23 cellular contexts compared by ENCODE assay signal in the genomic region with DNA sequence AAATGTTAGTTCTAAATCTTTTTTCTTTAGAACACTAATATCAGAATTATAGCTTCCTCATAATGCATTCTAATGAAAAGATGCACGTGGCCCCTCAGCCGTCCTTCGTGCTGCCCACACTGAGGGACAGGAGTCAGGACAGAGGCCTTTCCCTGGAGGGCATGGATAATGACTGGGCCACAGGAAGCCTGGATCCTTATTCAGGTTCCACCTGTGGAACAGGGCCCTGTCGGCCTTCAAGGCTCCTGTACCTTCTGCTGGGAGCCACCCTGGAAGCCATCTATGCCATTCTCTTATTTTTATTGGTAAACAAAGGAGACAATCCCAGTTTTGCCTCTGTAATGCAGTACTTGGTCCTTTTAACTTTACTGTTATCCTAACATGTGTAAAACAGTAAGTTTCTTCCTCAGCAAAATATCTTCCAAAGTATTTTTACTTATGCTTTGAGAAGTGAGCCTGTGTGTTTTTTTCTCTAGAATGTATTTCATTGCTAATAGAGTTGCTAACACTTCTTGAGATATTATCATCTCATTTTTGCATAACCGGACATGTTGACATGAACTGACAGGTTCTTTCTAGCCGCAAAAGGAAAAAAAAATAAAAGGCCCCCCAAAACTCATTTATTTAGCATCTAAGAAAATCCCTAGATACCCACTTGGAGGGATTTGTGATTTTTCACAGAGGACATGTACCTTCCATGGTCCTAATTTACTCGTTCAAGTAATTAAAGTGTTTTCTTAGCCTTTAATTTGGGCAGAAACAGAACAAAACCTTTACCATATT. TPM values are rescaled to one million over a fixed set of nuclear protein-coding genes. Genes with fewer than 3 reads are reported as not detected.
DNase-seq lines count a peak whose midpoint lies in the region; ATAC-seq, FAIRE-seq and TF ChIP-seq lines count a peak whose summit lies in the region.
"Had no signal": no experiment of that assay in that cellular context is flagged by ENCODE, and none has a peak within 500 bp of the region (broad histone marks: within the 10 kb centered on the region; RNA-seq: fewer than 3 reads in every experiment).

No MANE protein-coding gene starts in this region.

- peak overlapping the region; percentile 64 for H3K4me2 ChIP-seq in GM12878 (ENCODE audit: control insufficient read depth, insufficient read depth)
- H3K4me2 ChIP-seq: A549 had no signal

- TF ChIP-seq EP300 in GM12878 (IDR thresholded peaks at IDR 0.05; ENCODE audit: borderline replicate concordance in 1 of 2, control insufficient read depth in 1 of 2, low read depth in 2 of 2, low read length in 2 of 2), result peak in 1 of 2 experiments; percentile 18; a peak in 1 of 4 replicates

- H3K27me3 Mint-ChIP-seq in activated CD4-positive, alpha-beta T cell treated with anti-CD3 and anti-CD28 coated beads, Interleukin-2, amount 10 ng/mL, durations not matched to agents 7 days and 5 days, result no peaks in the 10 kb centered on the region
- no peaks in the 10 kb centered on the region for H3K27me3 Mint-ChIP-seq in Caco-2 (ENCODE audit: insufficient read depth, unreplicated experiment)
- H3K27me3 Mint-ChIP-seq: type B pancreatic cell had no signal

- WGBS in GM12878 (ENCODE audit: insufficient coverage, insufficient replicate concordance, low lambda C conversion rate, missing lambda C conversion rate), result 2% methylated on average over 7 of the region's 7 CpGs
- WGBS in spleen, 5 donors, result 71 to 79% (median 77%) methylated on average over 7 of the region's 7 CpGs

- CTCF ChIA-PET in activated CD4-positive, alpha-beta T cell treated with anti-CD3 and anti-CD28 coated beads, Interleukin-2, amount 10 ng/mL, durations not matched to agents 7 days and 5 days (lab: Charles Lee), result interaction anchor here (0.6 to 2.4 kb wide), 4 partner anchors 10 to 35 kb away, joined by 3 to 6 read pairs (median 4); no protein-coding TSS in a partner anchor
- CTCF ChIA-PET in GM12878 (lab: Yijun Ruan, JAX), result interaction anchor here (1.1 to 6.7 kb wide), 12 partner anchors 13 to 141 kb away, joined by 3 to 61 read pairs (median 6); no protein-coding TSS in a partner anchor
- CTCF ChIA-PET in Caco-2 (lab: Charles Lee), result no interaction called here

- peak overlapping the region; percentile 93 for H3K27ac ChIP-seq in GM12878 (ENCODE audit: control insufficient read depth, insufficient read depth)
- peak overlapping the region; percentile 51 to 90 (median 81) for H3K27ac ChIP-seq in spleen
- H3K27ac ChIP-seq: A549, pancreas had no signal

- FAIRE-seq in GM19239 (lab: Jason Lieb, UNC), result peak; percentile 77
- FAIRE-seq in GM12878 (lab: Jason Lieb, UNC), result no peak
- FAIRE-seq: A549, pancreas, small intestine had no signal

- intact Hi-C loops in GM12878 (cut with micrococcal nuclease; ENCODE audit: unreplicated experiment) (loop anchor here (2.0 to 10.0 kb wide), 3 partner anchors 18 to 204 kb away; partner anchors contain the start of gene TM9SF2), spleen (cut with DNase I; ENCODE audit: low total_unique reads) (no loop called here), Right ventricle myocardium superior (cut with DNase I) (no loop called here), Caco-2 (cut with micrococcal nuclease; ENCODE audit: unreplicated experiment) (no loop called here)

- H3K79me2 ChIP-seq in GM12878 (ENCODE audit: control insufficient read depth, insufficient read depth, low read length), result peaks cover 100% of the 10 kb centered on the region

- TF ChIP-seq RAD21 in GM12878 (IDR thresholded peaks at IDR 0.05; ENCODE audit: insufficient read depth, low read depth, low read length), result no peak

- SMC1A ChIA-PET in GM12878 (lab: Charles Lee; ENCODE audit: uncharacterized antibody, unreplicated experiment), result interaction anchor here (1.0 to 13.7 kb wide), 21 partner anchors 7 to 135 kb away, joined by 3 to 264 read pairs (median 20); partner anchors contain the start of gene GPR183

- H3K9ac ChIP-seq in GM12878 (ENCODE audit: control insufficient read depth, insufficient read depth, low read length), result peak overlapping the region; percentile 83

- peaks cover 79% of the 10 kb centered on the region for H3K4me1 Mint-ChIP-seq in activated CD4-positive, alpha-beta T cell treated with anti-CD3 and anti-CD28 coated beads, Interleukin-2, amount 10 ng/mL, durations not matched to agents 7 days and 5 days
- peaks cover 24% of the 10 kb centered on the region for H3K4me1 Mint-ChIP-seq in Caco-2 (ENCODE audit: low read depth, unreplicated experiment)

- H3K9me3 ChIP-seq in GM12878 (replicated peaks; ENCODE audit: control insufficient read depth, insufficient read depth, low read length), result no peaks in the 10 kb centered on the region
- no peaks in the 10 kb centered on the region for H3K9me3 ChIP-seq in spleen
- H3K9me3 ChIP-seq in Caco-2, result no peaks in the 10 kb centered on the region
- H3K9me3 ChIP-seq: A549, pancreas had no signal

- H3K4me1 ChIP-seq in GM12878 (ENCODE audit: control insufficient read depth, insufficient read depth, low read length) (peaks cover 18% of the 10 kb centered on the region), spleen (peaks cover 30 to 100% (median 82%) of the 10 kb centered on the region in 6 donors), Caco-2 (no peaks in the 10 kb centered on the region)
- H3K4me1 ChIP-seq: A549, pancreas had no signal

- no TSS peak for BruUV-seq in GM12878 (replicated peaks; lab: Mats Ljungman, UMichigan)
- BruUV-seq in Caco-2 (replicated peaks; lab: Mats Ljungman, UMichigan), result no TSS peak

- ATAC-seq in GM12878 (peak; percentile 0; the same call in 1 of the 3 replicates), Right ventricle myocardium superior (ENCODE audit: poor library complexity) (no peak), HG03139 (IDR thresholded peaks at IDR 0.05; ENCODE audit: unreplicated experiment) (no peak)
- ATAC-seq: A549, WTC11 had no signal

- peaks cover 54% of the 10 kb centered on the region for H3K36me3 Mint-ChIP-seq in activated CD4-positive, alpha-beta T cell treated with anti-CD3 and anti-CD28 coated beads, Interleukin-2, amount 10 ng/mL, durations not matched to agents 7 days and 5 days (ENCODE audit: low read depth)
- H3K36me3 Mint-ChIP-seq in Caco-2 (ENCODE audit: insufficient read depth, unreplicated experiment), result peaks cover 24% of the 10 kb centered on the region
- H3K36me3 Mint-ChIP-seq: WTC11 had no signal

- RAD21 ChIA-PET in GM12878 (lab: Charles Lee; ENCODE audit: unreplicated experiment), result interaction anchor here (0.7 to 14.1 kb wide), 21 partner anchors 9 to 135 kb away, joined by 3 to 247 read pairs (median 14); no protein-coding TSS in a partner anchor

- H3K27me3 ChIP-seq in GM12878 (replicated peaks in 1 of 2; ENCODE audit: control insufficient read depth in 2 of 2, insufficient read depth in 2 of 2, low read length in 1 of 2) (no peaks in the 10 kb centered on the region), spleen (replicated peaks in 1 of 7) (no peaks in the 10 kb centered on the region), Caco-2 (replicated peaks; ENCODE audit: control insufficient read depth, insufficient read depth, low read length) (no peaks in the 10 kb centered on the region)
- H3K27me3 ChIP-seq: pancreas had no signal

- H2AFZ ChIP-seq in GM12878 (ENCODE audit: control insufficient read depth, low read depth, low read length), result no peak overlapping the region

- H4K20me1 ChIP-seq in GM12878 (ENCODE audit: control insufficient read depth, insufficient read depth), result no peaks in the 10 kb centered on the region; the same call in 1 of the 2 replicates

- peak overlapping the region; percentile 98 for H3K4me3 ChIP-seq in GM12878
- H3K4me3 ChIP-seq in spleen, result peak overlapping the region in 2 of 8 donors; percentile 12 to 70
- no peak overlapping the region for H3K4me3 ChIP-seq in Caco-2 (ENCODE audit: low read depth, low read length)
- H3K4me3 ChIP-seq: A549, pancreas had no signal

- peaks cover 0 to 12% of the 10 kb centered on the region in 2 experiments; a peak in 3 of 4 replicates for H3K36me3 ChIP-seq in GM12878 (ENCODE audit: control insufficient read depth in 2 of 2, insufficient read depth in 2 of 2, low read length in 1 of 2)
- peaks cover 0 to 29% (median 0%) of the 10 kb centered on the region in 6 donors for H3K36me3 ChIP-seq in spleen
- no peaks in the 10 kb centered on the region; the same call in 1 of the 2 replicates for H3K36me3 ChIP-seq in Caco-2 (ENCODE audit: control insufficient read depth, insufficient read depth, low read length)
- H3K36me3 ChIP-seq: pancreas had no signal

- POLR2A ChIA-PET in activated CD4-positive, alpha-beta T cell treated with anti-CD3 and anti-CD28 coated beads, Interleukin-2, amount 10 ng/mL, durations not matched to agents 7 days and 5 days (lab: Charles Lee), result no interaction called here
- POLR2A ChIA-PET in GM12878 (lab: Charles Lee), result interaction anchor here (0.5 to 8.0 kb wide), 7 partner anchors 19 to 689 kb away, joined by 3 to 59 read pairs (median 8); no protein-coding TSS in a partner anchor
- POLR2A ChIA-PET in Caco-2 (lab: Charles Lee), result interaction anchor here (0.6 kb wide), 1 partner anchor 462 kb away, joined by 3 read pairs; no protein-coding TSS in a partner anchor

- H3K27ac Mint-ChIP-seq in activated CD4-positive, alpha-beta T cell treated with anti-CD3 and anti-CD28 coated beads, Interleukin-2, amount 10 ng/mL, durations not matched to agents 7 days and 5 days, result peak overlapping the region; percentile 70
- H3K27ac Mint-ChIP-seq in Caco-2 (ENCODE audit: unreplicated experiment), result no peak overlapping the region
- H3K27ac Mint-ChIP-seq: type B pancreatic cell had no signal

- TF ChIP-seq POLR2A in GM12878 (IDR thresholded peaks at IDR 0.05; ENCODE audit: low read depth, low read length), result peak; percentile 34; the same call in 1 of the 2 replicates
- no peak for TF ChIP-seq POLR2A in spleen (IDR thresholded peaks at IDR 0.05)

- H3K9me3 Mint-ChIP-seq in activated CD4-positive, alpha-beta T cell treated with anti-CD3 and anti-CD28 coated beads, Interleukin-2, amount 10 ng/mL, durations not matched to agents 7 days and 5 days, result no peaks in the 10 kb centered on the region
- H3K9me3 Mint-ChIP-seq in Caco-2 (ENCODE audit: unreplicated experiment), result no peaks in the 10 kb centered on the region
- H3K9me3 Mint-ChIP-seq: type B pancreatic cell, WTC11 had no signal

- no peak for TF ChIP-seq CTCF in GM12878 (IDR thresholded peaks at IDR 0.05 in 2 of 3, conservative IDR thresholded peaks at IDR 0.05 in 1 of 3; ENCODE audit: control insufficient read depth in 2 of 3, extremely low read depth in 1 of 3, insufficient read depth in 1 of 3, low read depth in 3 of 3, low read length in 3 of 3)
- no peak for TF ChIP-seq CTCF in spleen (IDR thresholded peaks at IDR 0.05 in 8 of 11, conservative IDR thresholded peaks at IDR 0.05 in 3 of 11)
- no peak for TF ChIP-seq CTCF in Caco-2 (IDR thresholded peaks at IDR 0.05; ENCODE audit: insufficient read depth in 1 of 2, low read depth in 1 of 2, low read length in 1 of 2, severe bottlenecking in 1 of 2, unreplicated experiment in 1 of 2)

- in situ Hi-C loops in GM12878 (cut with MboI), result no loop called here

- no peak for DNase-seq in activated CD4-positive, alpha-beta T cell treated with anti-CD3 and anti-CD28 coated beads, Interleukin-2, amount 10 ng/mL, durations not matched to agents 7 days and 5 days
- DNase-seq in activated CD4-positive, alpha-beta T cell treated with anti-CD3 and anti-CD28 coated beads for 4 hours, result no peak
- no peak for DNase-seq in GM19239 (ENCODE audit: insufficient read length, low spot score)
- no peak for DNase-seq in GM12878 (ENCODE audit: low read depth, low spot score)
- no peak for DNase-seq in spleen
- no peak for DNase-seq in Right ventricle myocardium superior
- DNase-seq in Caco-2, result no peak
- DNase-seq: anterior cingulate cortex, EL, H7, hypothalamus, kidney glomerular epithelial cell, NCI-H1417 treated with DMSO at 0.1 percent for 48 hours, pancreas, small intestine, T-helper 1 cell had no signal

- peak overlapping the region; percentile 45 for H3K4me3 Mint-ChIP-seq in activated CD4-positive, alpha-beta T cell treated with anti-CD3 and anti-CD28 coated beads, Interleukin-2, amount 10 ng/mL, durations not matched to agents 7 days and 5 days
- no peak overlapping the region for H3K4me3 Mint-ChIP-seq in Caco-2 (ENCODE audit: unreplicated experiment)
- H3K4me3 Mint-ChIP-seq: type B pancreatic cell, WTC11 had no signal

RNA-seq across cellular contexts. Expression of gene GPR183, which starts 6.0 kb away (rescaled TPM):
- total RNA-seq in activated CD4-positive, alpha-beta T cell treated with anti-CD3 and anti-CD28 coated beads, Interleukin-2, amount 10 ng/mL, durations not matched to agents 7 days and 5 days, result 10 to 100 TPM; 41.4 to 45.1 TPM
- total RNA-seq in GM12878 (2013; cell fraction: nucleolus; rRNA removed), result 568 and 600 TPM in 2 replicates
- total RNA-seq in GM12878 (2014; rRNA removed), result 200 and 238 TPM in 2 replicates
- total RNA-seq in GM12878 (2014; rRNA removed; fragmentation: Illumina TruSeq; extraction: Trizol), result 224 and 226 TPM in 2 replicates
- total RNA-seq in GM12878 (2021), result 138 TPM in 2 replicates
- 73.1 TPM for polyA plus RNA-seq in GM12878 (2011; ENCODE audit: low read depth)
- 275 and 360 TPM in 2 replicates for polyA plus RNA-seq in GM12878 (2011; rRNA removed)
- 142 and 158 TPM in 2 replicates for polyA plus RNA-seq in GM12878 (2011; cell fraction: cytosol; rRNA removed)
- 78.0 and 100 TPM in 2 replicates for polyA plus RNA-seq in GM12878 (2011; cell fraction: nucleus; rRNA removed)
- polyA plus RNA-seq in GM12878 (2012), result 60.7 and 150 TPM in 2 replicates
- 283 and 347 TPM in 2 replicates for polyA plus RNA-seq in GM12878 (2014; fragmentation: Illumina TruSeq; extraction: Trizol)
- 100 to 1,000 TPM; 333 to 669 TPM for polyA plus RNA-seq in GM12878 (2014; fragmentation: Nextera tagmentation; extraction: Ambion mirVana)
- 112 and 134 TPM in 2 replicates for polyA plus RNA-seq in GM12878 (2014; rRNA removed)
- polyA plus RNA-seq in GM12878 (2016; fragmentation: Nextera tagmentation; extraction: Ambion mirVana), result 100 to 1,000 TPM; 209 to 225 TPM
- 163 and 244 TPM in 2 replicates for polyA minus RNA-seq in GM12878 (2011; rRNA and poly(A)+ RNA removed)
- polyA minus RNA-seq in GM12878 (2011; cell fraction: cytosol; rRNA and poly(A)+ RNA removed), result 51.7 and 55.7 TPM in 2 replicates
- polyA minus RNA-seq in GM12878 (2011; cell fraction: nucleus; rRNA and poly(A)+ RNA removed), result 52.0 and 53.2 TPM in 2 replicates
- total RNA-seq in spleen, result 10 to 100 TPM; 29.1 to 83.6 (median 53.4) TPM
- polyA plus RNA-seq in spleen, result 10 to 100 TPM; 56.0 to 68.0 (median 60.6) TPM
- 1.6 TPM for total RNA-seq in Right ventricle myocardium superior
- total RNA-seq in Caco-2 (2022), result not detected in 2 replicates
- total RNA-seq: H7, HT1080 had no signal
- polyA plus RNA-seq: A549 had no signal

RNA-seq across cellular contexts. Expression of gene GPR18, which starts 43.1 kb away (rescaled TPM):
- total RNA-seq in activated CD4-positive, alpha-beta T cell treated with anti-CD3 and anti-CD28 coated beads, Interleukin-2, amount 10 ng/mL, durations not matched to agents 7 days and 5 days, result 10 to 100 TPM; 19.7 to 25.4 TPM
- 1.7 and 2.5 TPM in 2 replicates for total RNA-seq in GM12878 (2013; cell fraction: nucleolus; rRNA removed)
- total RNA-seq in GM12878 (2014; rRNA removed) (4.9 and 5.1 TPM in 2 replicates), GM12878 (2014; rRNA removed; fragmentation: Illumina TruSeq; extraction: Trizol) (5.3 and 6.2 TPM in 2 replicates), GM12878 (2021) (3.9 and 4.8 TPM in 2 replicates), spleen (10 to 100 TPM in 6 of 7 donors, 1 to 10 TPM in 1; 9.6 to 21.8 (median 15.3) TPM), Right ventricle myocardium superior (not detected), Caco-2 (2022) (not detected in 2 replicates)
- 2.3 TPM for polyA plus RNA-seq in GM12878 (2011; ENCODE audit: low read depth)
- polyA plus RNA-seq in GM12878 (2011; rRNA removed) (12.9 and 20.6 TPM in 2 replicates), GM12878 (2014; fragmentation: Illumina TruSeq; extraction: Trizol) (8.4 and 12.7 TPM in 2 replicates), GM12878 (2014; fragmentation: Nextera tagmentation; extraction: Ambion mirVana) (1 to 10 TPM; 3.9 to 8.4 TPM), GM12878 (2014; rRNA removed) (3.3 and 4.4 TPM in 2 replicates), GM12878 (2016; fragmentation: Nextera tagmentation; extraction: Ambion mirVana) (1 to 10 TPM; 4.3 to 5.5 TPM), spleen (10 to 100 TPM; 25.6 to 33.9 (median 29.4) TPM)
- polyA plus RNA-seq in GM12878 (2011; cell fraction: cytosol; rRNA removed), result 8.3 and 9.1 TPM in 2 replicates
- 8.1 and 9.8 TPM in 2 replicates for polyA plus RNA-seq in GM12878 (2011; cell fraction: nucleus; rRNA removed)
- 1.4 and 2.2 TPM in 2 replicates for polyA plus RNA-seq in GM12878 (2012)
- 18.5 and 26.6 TPM in 2 replicates for polyA minus RNA-seq in GM12878 (2011; rRNA and poly(A)+ RNA removed)
- 5.2 and 5.4 TPM in 2 replicates for polyA minus RNA-seq in GM12878 (2011; cell fraction: cytosol; rRNA and poly(A)+ RNA removed)
- 7.4 and 9.3 TPM in 2 replicates for polyA minus RNA-seq in GM12878 (2011; cell fraction: nucleus; rRNA and poly(A)+ RNA removed)
- total RNA-seq: cerebellum, fibroblast of villous mesenchyme, HT1080 had no signal
- polyA plus RNA-seq: A549 had no signal

Comparison
In these comparisons a context has a peak if more than half of its experiments do, and no peak if none do; other contexts are left out.
1. RNA of gene GPR183, which starts 6.0 kb away (total RNA-seq): 138 to 600 TPM in GM12878, 29.1 to 83.6 TPM in spleen and 41.4 to 45.1 TPM in activated CD4-positive, alpha-beta T cell treated with anti-CD3 and anti-CD28 coated beads, Interleukin-2, amount 10 ng/mL, durations not matched to agents 7 days and 5 days; 1.6 TPM in Right ventricle myocardium superior (single experiment) and not detected in Caco-2; every median in the first group is over 10 times any median in the second.